Comparison of ENCODE assay signal across 8 cellular contexts in genomic region chr7:98641646-98642489, GRCh38. TPM values are rescaled to one million over a fixed set of nuclear protein-coding genes. Genes with fewer than 3 reads are reported as not detected.
DNase-seq lines count a peak whose midpoint lies in the region; ATAC-seq, FAIRE-seq and TF ChIP-seq lines count a peak whose summit lies in the region.

No MANE protein-coding gene starts in this region.

- peak; percentile 77 for ATAC-seq in GM21390 (IDR thresholded peaks at IDR 0.05; ENCODE audit: unreplicated experiment)
- ATAC-seq in HG03442 (IDR thresholded peaks at IDR 0.05; ENCODE audit: unreplicated experiment) = peak; percentile 82
- no peak; the same call in 1 of the 2 replicates for ATAC-seq in WTC11

- H3K27ac Mint-ChIP-seq in WTC11 = no peak overlapping the region
- no peak overlapping the region for H3K27ac Mint-ChIP-seq in type B pancreatic cell
- H3K27ac Mint-ChIP-seq in activated CD4-positive, alpha-beta T cell treated with anti-CD3 and anti-CD28 coated beads, Interleukin-2, amount 10 ng/mL, durations not matched to agents 24 days and 14 days = no peak overlapping the region

- H3K27me3 Mint-ChIP-seq in WTC11 (ENCODE audit: low read depth) (no peaks in the 10 kb centered on the region), type B pancreatic cell (peaks cover 8% of the 10 kb centered on the region)
- H3K27me3 Mint-ChIP-seq in activated CD4-positive, alpha-beta T cell treated with anti-CD3 and anti-CD28 coated beads, Interleukin-2, amount 10 ng/mL, durations not matched to agents 24 days and 14 days = no peaks in the 10 kb centered on the region

- intact Hi-C loops in activated CD4-positive, alpha-beta T cell treated with anti-CD3 and anti-CD28 coated beads, Interleukin-2, amount 10 ng/mL, durations not matched to agents 24 days and 14 days (cut with micrococcal nuclease) = no loop called here

- CTCF ChIA-PET in WTC11 (lab: Charles Lee) = interaction anchor here (0.9 kb wide), 1 partner anchor 28 kb away, joined by 4 read pairs; no protein-coding TSS in a partner anchor

- H3K9me3 Mint-ChIP-seq in WTC11 = peaks cover 18% of the 10 kb centered on the region
- no peaks in the 10 kb centered on the region for H3K9me3 Mint-ChIP-seq in type B pancreatic cell
- peaks cover 6% of the 10 kb centered on the region for H3K9me3 Mint-ChIP-seq in activated CD4-positive, alpha-beta T cell treated with anti-CD3 and anti-CD28 coated beads, Interleukin-2, amount 10 ng/mL, durations not matched to agents 24 days and 14 days

- TF ChIP-seq CTCF in WTC11 (IDR thresholded peaks at IDR 0.05) (no peak), type B pancreatic cell (conservative IDR thresholded peaks at IDR 0.05) (no peak)

- H3K4me1 Mint-ChIP-seq in WTC11 = no peaks in the 10 kb centered on the region
- no peaks in the 10 kb centered on the region for H3K4me1 Mint-ChIP-seq in type B pancreatic cell (ENCODE audit: unreplicated experiment)
- H3K4me1 Mint-ChIP-seq in activated CD4-positive, alpha-beta T cell treated with anti-CD3 and anti-CD28 coated beads, Interleukin-2, amount 10 ng/mL, durations not matched to agents 24 days and 14 days = no peaks in the 10 kb centered on the region

- FAIRE-seq in GM12891 (lab: Jason Lieb, UNC) = peak; percentile 92

- POLR2A ChIA-PET in WTC11 (lab: Charles Lee) = no interaction called here

- DNase-seq in GM12891 (ENCODE audit: insufficient read length, low spot score) (peak; percentile 54), WTC11 (ENCODE audit: low spot score) (peak; percentile 21), glomerular visceral epithelial cell (ENCODE audit: extremely low spot score) (no peak), type B pancreatic cell (ENCODE audit: extremely low spot score, unreplicated experiment) (no peak)
- no peak for DNase-seq in activated CD4-positive, alpha-beta T cell treated with anti-CD3 and anti-CD28 coated beads, Interleukin-2, amount 50 U/mL, for 1 hour
- DNase-seq in activated CD4-positive, alpha-beta T cell treated with anti-CD3 and anti-CD28 coated beads, Interleukin-2, amount 10 ng/mL, durations not matched to agents 24 days and 14 days = no peak

- H3K36me3 Mint-ChIP-seq in WTC11 (0 out of 2 replicates have a peak, but pooled peaks cover 7% of the 10 kb centered on the region), type B pancreatic cell (no peaks in the 10 kb centered on the region)
- H3K36me3 Mint-ChIP-seq in activated CD4-positive, alpha-beta T cell treated with anti-CD3 and anti-CD28 coated beads, Interleukin-2, amount 10 ng/mL, durations not matched to agents 24 days and 14 days (ENCODE audit: low read depth) = no peaks in the 10 kb centered on the region

- TF ChIP-seq POLR2A in GM12891 (IDR thresholded peaks at IDR 0.05; ENCODE audit: low read depth, low read length) = no peak

- no peak overlapping the region for H3K4me3 Mint-ChIP-seq in WTC11
- H3K4me3 Mint-ChIP-seq in type B pancreatic cell = no peak overlapping the region
- H3K4me3 Mint-ChIP-seq in activated CD4-positive, alpha-beta T cell treated with anti-CD3 and anti-CD28 coated beads, Interleukin-2, amount 10 ng/mL, durations not matched to agents 24 days and 14 days = no peak overlapping the region

TF ChIP-seq in GM12891, 5 proteins besides CTCF, POLR2A, EP300 and RAD21:
- TF ChIP-seq TAF1 (IDR thresholded peaks at IDR 0.05; ENCODE audit: low read depth, low read length) (no peak), PAX5 (IDR thresholded peaks at IDR 0.05; ENCODE audit: insufficient read depth, low read length, severe bottlenecking) (peak; percentile 96), SPI1 (IDR thresholded peaks at IDR 0.05; ENCODE audit: low read depth, low read length) (peak; percentile 82), POLR2AphosphoS5 (IDR thresholded peaks at IDR 0.05; ENCODE audit: low read depth, low read length) (no peak), POU2F2 (IDR thresholded peaks at IDR 0.05; ENCODE audit: low read depth, low read length) (peak; percentile 83; the same call in 1 of the 2 replicates)

TF ChIP-seq in WTC11, 78 proteins besides CTCF, POLR2A, EP300 and RAD21 (continues in another document):
- TF ChIP-seq ZBTB43 (CRISPR knock-in tag; IDR thresholded peaks at IDR 0.05) (no peak), USF2 (CRISPR knock-in tag; IDR thresholded peaks at IDR 0.05) (no peak), ZNF281 (CRISPR knock-in tag; IDR thresholded peaks at IDR 0.05) (no peak), E2F1 (CRISPR knock-in tag; IDR thresholded peaks at IDR 0.05) (no peak), ETV6 (CRISPR knock-in tag; IDR thresholded peaks at IDR 0.05) (no peak), ZNF219 (CRISPR knock-in tag; IDR thresholded peaks at IDR 0.05; ENCODE audit: borderline replicate concordance) (no peak), ATF3 (CRISPR knock-in tag; conservative IDR thresholded peaks at IDR 0.05) (no peak), ATF6 (CRISPR knock-in tag; IDR thresholded peaks at IDR 0.05) (no peak)

RNA-seq across cellular contexts. Expression of gene NPTX2, which starts 24.8 kb away (rescaled TPM):
- polyA plus RNA-seq in GM12891 (2012; ENCODE audit: low read depth, missing spikeins) = 0.05 TPM
- total RNA-seq in WTC11 (2021) = 10.9 to 17.0 TPM (median 15.9 TPM) in 3 replicates
- total RNA-seq in type B pancreatic cell (ENCODE audit: low replicate concordance) = 14.2 and 24.6 TPM in 2 replicates
- total RNA-seq in activated CD4-positive, alpha-beta T cell treated with anti-CD3 and anti-CD28 coated beads, Interleukin-2, amount 10 ng/mL, durations not matched to agents 24 days and 14 days = not detected in 2 replicates

Comparison
In these comparisons a context has a peak if more than half of its experiments do, and no peak if none do; other contexts are left out.
1. DNase-seq: peak in GM12891 (single experiment) and WTC11 (single experiment); none in glomerular visceral epithelial cell (single experiment), activated CD4-positive, alpha-beta T cell treated with anti-CD3 and anti-CD28 coated beads, Interleukin-2, amount 50 U/mL, for 1 hour (single experiment), type B pancreatic cell (single experiment) and activated CD4-positive, alpha-beta T cell treated with anti-CD3 and anti-CD28 coated beads, Interleukin-2, amount 10 ng/mL, durations not matched to agents 24 days and 14 days (single experiment).
2. RNA of gene NPTX2, which starts 24.8 kb away (total RNA-seq): 14.2 to 24.6 TPM in type B pancreatic cell and 10.9 to 17.0 TPM in WTC11; not detected in activated CD4-positive, alpha-beta T cell treated with anti-CD3 and anti-CD28 coated beads, Interleukin-2, amount 10 ng/mL, durations not matched to agents 24 days and 14 days; every median in the first group is over 10 times any median in the second.